Comparison of ENCODE assay signal across 23 cellular contexts in the genomic region with DNA sequence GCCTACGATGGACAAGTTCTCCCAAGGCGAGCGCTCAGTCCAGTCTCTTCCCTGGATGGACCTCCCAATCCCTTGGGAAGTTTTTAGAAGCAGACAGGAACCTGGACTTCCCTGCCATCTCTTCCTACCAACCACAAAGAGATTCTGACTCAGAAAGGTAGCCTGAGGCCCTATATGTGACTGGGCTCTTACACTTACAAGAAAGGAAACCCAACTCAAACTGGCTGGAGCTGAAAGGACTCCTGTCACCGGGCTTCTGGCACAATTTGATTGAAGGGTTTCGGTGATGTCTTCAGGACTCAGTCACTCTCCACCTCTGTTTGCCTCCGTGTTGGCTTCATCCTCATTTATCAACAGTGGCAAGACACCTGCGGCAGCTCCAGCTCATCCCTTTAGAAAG. TPM values are rescaled to one million over a fixed set of nuclear protein-coding genes. Genes with fewer than 3 reads are reported as not detected.
DNase-seq lines count a peak whose midpoint lies in the region; FAIRE-seq and TF ChIP-seq lines count a peak whose summit lies in the region.
"Had no signal": no experiment of that assay in that cellular context is flagged by ENCODE, and none has a peak within 500 bp of the region (broad histone marks: within the 10 kb centered on the region; RNA-seq: fewer than 3 reads in every experiment).

No MANE protein-coding gene starts in this region.

- dilution Hi-C loops in keratinocyte (cut with MboI; ENCODE audit: extremely low pct_ligation_motif_present, low sequenced_read_pairs) = no loop called here

- H4K20me1 ChIP-seq in keratinocyte (ENCODE audit: control insufficient read depth, extremely low read depth, insufficient read depth, low read length) = no peaks in the 10 kb centered on the region

- peak; percentile 45 for DNase-seq in EL
- peak; percentile 86 for DNase-seq in M059J (ENCODE audit: low read depth)
- peak; percentile 20 for DNase-seq in RWPE1 (ENCODE audit: low spot score)
- peak; percentile 38 for DNase-seq in keratinocyte (ENCODE audit: low read depth, low spot score)
- no peak for DNase-seq in GM19240 (ENCODE audit: insufficient read length, low spot score)
- DNase-seq in NCI-H524 treated with DMSO at 0.1 percent for 48 hours (lab: John Stamatoyannopoulos, UW) = no peak
- no peak for DNase-seq in cerebellum (ENCODE audit: low spot score)
- no peak for DNase-seq in G401 (ENCODE audit: low spot score)
- DNase-seq: BE2C, GOT3, NCI-H1092 treated with DMSO at 0.1 percent for 48 hours, NCI-H1436 treated with DMSO at 0.1 percent for 48 hours, NCI-H2029, NCI-H345, NCI-H524 had no signal

- peak overlapping the region; percentile 48 for H3K4me2 ChIP-seq in keratinocyte (ENCODE audit: control insufficient read depth, extremely low read depth, insufficient read depth, low read depth, low read length)
- H3K4me2 ChIP-seq: A549 had no signal

- no peaks in the 10 kb centered on the region for H3K79me2 ChIP-seq in keratinocyte (ENCODE audit: control insufficient read depth, insufficient read depth, low read length)

- H3K4me1 ChIP-seq in keratinocyte (ENCODE audit: control insufficient read depth, extremely low read depth, insufficient read depth, low read length) = peaks cover 13% of the 10 kb centered on the region
- H3K4me1 ChIP-seq: BE2C had no signal

- H3K9me1 ChIP-seq in keratinocyte (ENCODE audit: control insufficient read depth, extremely low read depth, insufficient read depth, low read length) = no peaks in the 10 kb centered on the region

- FAIRE-seq in keratinocyte (lab: Jason Lieb, UNC) = no peak
- FAIRE-seq: A549, D721Med, G401.6, GM12892, HepG2, K562 had no signal

- TF ChIP-seq CTCF in RWPE1 (conservative IDR thresholded peaks at IDR 0.05; ENCODE audit: low read depth) = no peak
- no peak for TF ChIP-seq CTCF in keratinocyte (optimal IDR thresholded peaks at IDR 0.05 in 1 of 3, IDR thresholded peaks at IDR 0.05 in 1 of 3, conservative IDR thresholded peaks at IDR 0.05 in 1 of 3; ENCODE audit: extremely low read depth in 1 of 3, insufficient read depth in 2 of 3, low read length in 3 of 3)

- no peaks in the 10 kb centered on the region for H3K27me3 ChIP-seq in keratinocyte (ENCODE audit: control insufficient read depth, extremely low read depth, insufficient read depth, low read length)
- H3K27me3 ChIP-seq: SJSA1 had no signal

- no peaks in the 10 kb centered on the region for H3K36me3 ChIP-seq in keratinocyte (ENCODE audit: control insufficient read depth in 2 of 2, extremely low read depth in 1 of 2, insufficient read depth in 2 of 2, low read length in 2 of 2)
- H3K36me3 ChIP-seq: BE2C had no signal

- CTCF ChIA-PET in RWPE1 (lab: Yijun Ruan, JAX) = no interaction called here

- POLR2A ChIA-PET in RWPE1 (lab: Yijun Ruan, JAX; ENCODE audit: low non-redundant PET) = no interaction called here

- no peak overlapping the region for H3K27ac ChIP-seq in RWPE1
- H3K27ac ChIP-seq in keratinocyte (ENCODE audit: control insufficient read depth, insufficient read depth, low read length) = no peak overlapping the region
- H3K27ac ChIP-seq: A549, SJSA1 had no signal

- in situ Hi-C loops in G401 (cut with HindIII; ENCODE audit: low sequenced_read_pairs) = no loop called here

- H3K9ac ChIP-seq in keratinocyte (ENCODE audit: control insufficient read depth, extremely low read depth, insufficient read depth, low read length) = no peak overlapping the region

- H3K9me3 ChIP-seq in keratinocyte (ENCODE audit: control insufficient read depth, low read depth, low read length) = no peaks in the 10 kb centered on the region
- H3K9me3 ChIP-seq: BE2C, SJSA1 had no signal

- H3K4me3 ChIP-seq in keratinocyte (ENCODE audit: control insufficient read depth in 2 of 3, extremely low read depth in 1 of 3, insufficient read depth in 2 of 3, low read depth in 1 of 3, low read length in 3 of 3) = no peak overlapping the region
- H3K4me3 ChIP-seq: A549, K562, SJSA1 had no signal

- H2AFZ ChIP-seq in keratinocyte (ENCODE audit: control insufficient read depth, low read length) = no peak overlapping the region

RNA-seq across cellular contexts. Expression of a gene that starts 3.7 kb away (rescaled TPM):
- 5.7 and 15.6 TPM in 2 replicates for total RNA-seq in M059J (2014; rRNA removed; shearing (Covaris generic))
- 0.89 to 3.2 TPM (median 1.5 TPM) in 3 replicates for polyA plus RNA-seq in keratinocyte
- 0.30 TPM for polyA plus RNA-seq in keratinocyte (2011; ENCODE audit: low read depth)
- 0.51 and 0.55 TPM in 2 replicates for polyA plus RNA-seq in keratinocyte (2011; cell fraction: cytosol; rRNA removed)
- 2.0 and 4.9 TPM in 2 replicates for polyA plus RNA-seq in keratinocyte (2011; cell fraction: nucleus; rRNA removed)
- 0.63 and 3.5 TPM in 2 replicates for polyA plus RNA-seq in keratinocyte (2012; ENCODE audit: low replicate concordance)
- polyA minus RNA-seq in keratinocyte = 0.20 to 0.67 TPM (median 0.52 TPM) in 3 replicates
- not detected for polyA minus RNA-seq in keratinocyte (2011; cell fraction: cytosol; rRNA and poly(A)+ RNA removed)
- polyA minus RNA-seq in keratinocyte (2011; cell fraction: nucleus; rRNA and poly(A)+ RNA removed) = 2.3 and 2.5 TPM in 2 replicates
- 8.3 TPM for total RNA-seq in cerebellum
- 0.17 TPM in 1 of 2 replicates, not detected in the other for total RNA-seq in G401 (2014; rRNA removed; shearing (Covaris generic))
- total RNA-seq: HepG2; K562; T-helper 1 cell treated with Interleukin-12 subunit alpha and Interleukin-12 subunit beta and Interleukin-4 antibody, amounts not matched to agents 30 ng/mL and 1 ng/mL, for 36 hours had no signal
- polyA plus RNA-seq: K562 had no signal

Comparison
In these comparisons a context has a peak if more than half of its experiments do, and no peak if none do; other contexts are left out.
1. DNase-seq: peak in EL (single experiment), M059J (single experiment), RWPE1 (single experiment) and keratinocyte (single experiment); none in GM19240 (single experiment), NCI-H524 treated with DMSO at 0.1 percent for 48 hours (single experiment), cerebellum (single experiment) and G401 (single experiment).